Comparison of ENCODE assay signal across 15 cellular contexts in the genomic region with DNA sequence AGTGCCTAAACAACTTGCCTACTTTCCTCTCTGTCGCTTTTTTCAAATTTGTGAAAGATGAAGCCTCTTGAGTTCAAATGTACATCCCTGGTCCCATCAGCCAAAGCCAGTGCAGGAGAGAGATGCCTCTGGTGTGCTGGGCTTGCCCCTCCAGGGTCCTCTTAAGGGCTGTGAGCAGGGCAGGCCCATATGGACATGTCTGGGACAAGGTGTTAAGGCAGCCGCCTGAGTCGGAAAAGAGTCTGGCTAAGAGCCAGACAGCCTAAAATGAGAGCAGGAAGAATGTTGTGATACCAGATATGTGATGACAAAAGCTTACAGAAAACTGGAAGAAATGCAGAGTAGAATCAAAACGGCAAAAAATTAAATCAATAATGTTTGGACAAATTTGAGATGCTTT.
"Had no signal": no experiment of that assay in that cellular context is flagged by ENCODE, and none has a peak within 500 bp of the region (broad histone marks: within the 10 kb centered on the region; RNA-seq: fewer than 3 reads in every experiment).

No MANE protein-coding gene starts in this region.

- FAIRE-seq: islet of Langerhans had no signal

- ATAC-seq: left lung; natural killer cell; stimulated activated memory B cell treated with anti-CD40 and anti-IgM and Interleukin-4, amounts not matched to agents 10 μg/mL and 1 μg/mL and 100 μg/mL, for 72 hours had no signal

- DNase-seq: activated CD4-positive, alpha-beta memory T cell treated with anti-CD3 and anti-CD28 coated beads, Interleukin-2, amount 10 ng/mL, durations not matched to agents 7 days and 5 days; activated CD4-positive, alpha-beta T cell treated with anti-CD3 and anti-CD28 coated beads for 4 hours; activated naive CD4-positive, alpha-beta T cell treated with anti-CD3 and anti-CD28 coated beads, Interleukin-2, amount 50 U/mL, for 16 hours; activated T-cell treated with anti-CD3 and anti-CD28 coated beads, Interleukin-2, amount 50 U/mL, for 24 hours; central memory CD4-positive, alpha-beta T cell; cortex of kidney; effector memory CD4-positive, alpha-beta T cell; erythroblast; left lung; natural killer cell; posterior cingulate gyrus; retina; WERI-Rb-1 had no signal
